9 cellular contexts compared by ENCODE assay signal in the genomic region with DNA sequence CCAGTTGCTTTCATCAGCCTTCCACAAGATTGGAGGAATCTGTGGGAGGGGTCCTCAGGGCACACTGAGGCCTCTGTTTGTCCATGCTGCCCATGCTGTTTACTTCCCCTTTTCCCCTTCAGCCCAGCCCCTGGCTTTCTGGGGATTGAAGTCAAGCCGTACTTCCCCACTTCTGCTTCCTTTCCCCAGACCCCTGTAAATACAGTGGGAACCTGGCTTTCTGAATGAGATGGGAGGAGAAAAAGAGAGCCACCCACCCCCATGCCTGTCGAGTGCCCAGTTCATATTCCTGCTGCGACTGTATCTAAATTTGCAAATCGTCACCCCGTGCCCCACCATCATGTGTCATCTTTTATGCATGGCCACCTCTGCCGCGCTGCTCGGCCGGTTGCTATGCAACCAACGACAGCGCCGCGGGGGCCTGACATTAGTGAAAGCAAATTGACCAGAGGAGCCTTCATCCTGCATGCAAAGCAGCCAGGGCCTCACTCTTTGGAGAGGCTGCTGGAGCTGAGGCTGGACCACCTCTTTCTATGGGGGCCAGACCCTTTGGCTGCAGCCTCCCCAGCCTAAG.
DNase-seq lines count a peak whose midpoint lies in the region; ATAC-seq and FAIRE-seq lines count a peak whose summit lies in the region.
"Had no signal": no experiment of that assay in that cellular context is flagged by ENCODE, and none has a peak within 500 bp of the region (broad histone marks: within the 10 kb centered on the region; RNA-seq: fewer than 3 reads in every experiment).

No MANE protein-coding gene starts in this region.

- H3K4me1 ChIP-seq in BLaER1 treated with 17β-estradiol and CSF1 and Interleukin-3, amounts not matched to agents 10 nM and 100 nM, result peaks cover 11 to 41% (median 35%) of the 10 kb centered on the region in 10 experiments
- H3K4me1 ChIP-seq in small intestine (ENCODE audit: control insufficient read depth in 2 of 2, insufficient read depth in 1 of 2, low read depth in 1 of 2, low read length in 1 of 2), result no peaks in the 10 kb centered on the region

- H3K4me1 Mint-ChIP-seq in activated CD4-positive, alpha-beta T cell treated with anti-CD3 and anti-CD28 coated beads, Interleukin-2, amount 10 ng/mL, durations not matched to agents 7 days and 5 days, result no peaks in the 10 kb centered on the region
- H3K4me1 Mint-ChIP-seq: central memory CD8-positive, alpha-beta T cell had no signal

- H3K9ac ChIP-seq in BLaER1 treated with 17β-estradiol and CSF1 and Interleukin-3, amounts not matched to agents 10 nM and 100 nM, result peak overlapping the region in 9 of 11 experiments; percentile 9 to 62 (median 34); a peak in 13 of 22 replicates

- peak overlapping the region; percentile 54 to 84 (median 72) for H3K4me2 ChIP-seq in BLaER1 treated with 17β-estradiol and CSF1 and Interleukin-3, amounts not matched to agents 10 nM and 100 nM

- CTCF ChIA-PET in activated CD4-positive, alpha-beta T cell treated with anti-CD3 and anti-CD28 coated beads, Interleukin-2, amount 10 ng/mL, durations not matched to agents 7 days and 5 days (lab: Charles Lee), result no interaction called here

- 4 to 18% (median 11%) methylated on average over 13 of the region's 13 CpGs for WGBS in small intestine, 3 donors

- no peak overlapping the region for H3K27ac Mint-ChIP-seq in activated CD4-positive, alpha-beta T cell treated with anti-CD3 and anti-CD28 coated beads, Interleukin-2, amount 10 ng/mL, durations not matched to agents 7 days and 5 days

- H3K27ac ChIP-seq in BLaER1 treated with 17β-estradiol and CSF1 and Interleukin-3, amounts not matched to agents 10 nM and 100 nM, result peak overlapping the region in 9 of 11 experiments; percentile 14 to 58 (median 48); a peak in 13 of 22 replicates
- H3K27ac ChIP-seq in small intestine (ENCODE audit: low read depth in 1 of 2, low read length in 1 of 2), result no peak overlapping the region

- H3K36me3 Mint-ChIP-seq in activated CD4-positive, alpha-beta T cell treated with anti-CD3 and anti-CD28 coated beads, Interleukin-2, amount 10 ng/mL, durations not matched to agents 7 days and 5 days (ENCODE audit: low read depth), result no peaks in the 10 kb centered on the region

- ATAC-seq in GM19468 (IDR thresholded peaks at IDR 0.05; ENCODE audit: extremely low read depth, unreplicated experiment) (peak; percentile 64), HG03460 (IDR thresholded peaks at IDR 0.05; ENCODE audit: unreplicated experiment) (peak; percentile 67)

- no peaks in the 10 kb centered on the region for H3K36me3 ChIP-seq in BLaER1 treated with 17β-estradiol and CSF1 and Interleukin-3, amounts not matched to agents 10 nM and 100 nM
- no peaks in the 10 kb centered on the region for H3K36me3 ChIP-seq in small intestine (ENCODE audit: control insufficient read depth in 2 of 2, insufficient read depth in 2 of 2, low read length in 2 of 2)

- POLR2A ChIA-PET in activated CD4-positive, alpha-beta T cell treated with anti-CD3 and anti-CD28 coated beads, Interleukin-2, amount 10 ng/mL, durations not matched to agents 7 days and 5 days (lab: Charles Lee), result no interaction called here

- H3K9me3 Mint-ChIP-seq in activated CD4-positive, alpha-beta T cell treated with anti-CD3 and anti-CD28 coated beads, Interleukin-2, amount 10 ng/mL, durations not matched to agents 7 days and 5 days, result no peaks in the 10 kb centered on the region
- H3K9me3 Mint-ChIP-seq: central memory CD8-positive, alpha-beta T cell had no signal

- FAIRE-seq in small intestine (lab: Jason Lieb, UNC), result no peak

- H4K20me1 ChIP-seq in BLaER1 treated with 17β-estradiol and CSF1 and Interleukin-3, amounts not matched to agents 10 nM and 100 nM, result no peaks in the 10 kb centered on the region

- peak overlapping the region in 8 of 10 experiments; percentile 4 to 55 (median 38); a peak in 11 of 20 replicates for H3K4me3 ChIP-seq in BLaER1 treated with 17β-estradiol and CSF1 and Interleukin-3, amounts not matched to agents 10 nM and 100 nM
- H3K4me3 ChIP-seq in small intestine (ENCODE audit: low read depth in 1 of 2, low read length in 2 of 2), result no peak overlapping the region

- H3K27me3 Mint-ChIP-seq in activated CD4-positive, alpha-beta T cell treated with anti-CD3 and anti-CD28 coated beads, Interleukin-2, amount 10 ng/mL, durations not matched to agents 7 days and 5 days, result peaks cover 2% of the 10 kb centered on the region

- DNase-seq in SK-N-DZ (ENCODE audit: low spot score), result peak; percentile 46
- no peak for DNase-seq in activated CD8-positive, alpha-beta memory T cell treated with anti-CD3 and anti-CD28 coated beads, Interleukin-2, amount 50 U/mL, for 4 hours
- DNase-seq in small intestine, result no peak
- DNase-seq in cortex of kidney (lab: John Stamatoyannopoulos, UW), result no peak
- DNase-seq in activated CD4-positive, alpha-beta T cell treated with anti-CD3 and anti-CD28 coated beads, Interleukin-2, amount 10 ng/mL, durations not matched to agents 7 days and 5 days, result no peak

- H3K9me3 ChIP-seq in BLaER1 treated with 17β-estradiol and CSF1 and Interleukin-3, amounts not matched to agents 10 nM and 100 nM (replicated peaks in 1 of 11), result 0 out of 22 replicates have a peak, but pooled peaks cover 0 to 6% (median 0%) of the 10 kb centered on the region in 11 experiments
- H3K9me3 ChIP-seq in small intestine (ENCODE audit: control insufficient read depth, low read depth), result no peaks in the 10 kb centered on the region

- no peak overlapping the region for H3K4me3 Mint-ChIP-seq in activated CD4-positive, alpha-beta T cell treated with anti-CD3 and anti-CD28 coated beads, Interleukin-2, amount 10 ng/mL, durations not matched to agents 7 days and 5 days
- H3K4me3 Mint-ChIP-seq: central memory CD8-positive, alpha-beta T cell had no signal

- H3K27me3 ChIP-seq in BLaER1 treated with 17β-estradiol and CSF1 and Interleukin-3, amounts not matched to agents 10 nM and 100 nM, result no peaks in the 10 kb centered on the region
- H3K27me3 ChIP-seq in small intestine (ENCODE audit: control insufficient read depth in 2 of 2, insufficient read depth in 2 of 2, low read length in 2 of 2), result peaks cover 0 to 5% of the 10 kb centered on the region in 2 donors

Comparison
In these comparisons a context has a peak if more than half of its experiments do, and no peak if none do; other contexts are left out.
1. H3K27ac ChIP-seq: peak in BLaER1 treated with 17β-estradiol and CSF1 and Interleukin-3, amounts not matched to agents 10 nM and 100 nM (9 of 11); none in small intestine (0 of 2).
2. H3K4me3 ChIP-seq: peak in BLaER1 treated with 17β-estradiol and CSF1 and Interleukin-3, amounts not matched to agents 10 nM and 100 nM (8 of 10); none in small intestine (0 of 2).